1 cellular context compared by ENCODE assay signal in genomic region chr14:94560782-94561655, GRCh38.
TF ChIP-seq lines count a peak whose summit lies in the region.

Gene SERPINA4, plus strand, starts transcription at chr14:94561442. Its CDS starts 2,041 bp downstream, at chr14:94563483.

TF ChIP-seq in HepG2, 621 proteins besides CTCF, POLR2A, EP300 and RAD21 (continued from another document and continues in another):
- TF ChIP-seq, protein P1, sequence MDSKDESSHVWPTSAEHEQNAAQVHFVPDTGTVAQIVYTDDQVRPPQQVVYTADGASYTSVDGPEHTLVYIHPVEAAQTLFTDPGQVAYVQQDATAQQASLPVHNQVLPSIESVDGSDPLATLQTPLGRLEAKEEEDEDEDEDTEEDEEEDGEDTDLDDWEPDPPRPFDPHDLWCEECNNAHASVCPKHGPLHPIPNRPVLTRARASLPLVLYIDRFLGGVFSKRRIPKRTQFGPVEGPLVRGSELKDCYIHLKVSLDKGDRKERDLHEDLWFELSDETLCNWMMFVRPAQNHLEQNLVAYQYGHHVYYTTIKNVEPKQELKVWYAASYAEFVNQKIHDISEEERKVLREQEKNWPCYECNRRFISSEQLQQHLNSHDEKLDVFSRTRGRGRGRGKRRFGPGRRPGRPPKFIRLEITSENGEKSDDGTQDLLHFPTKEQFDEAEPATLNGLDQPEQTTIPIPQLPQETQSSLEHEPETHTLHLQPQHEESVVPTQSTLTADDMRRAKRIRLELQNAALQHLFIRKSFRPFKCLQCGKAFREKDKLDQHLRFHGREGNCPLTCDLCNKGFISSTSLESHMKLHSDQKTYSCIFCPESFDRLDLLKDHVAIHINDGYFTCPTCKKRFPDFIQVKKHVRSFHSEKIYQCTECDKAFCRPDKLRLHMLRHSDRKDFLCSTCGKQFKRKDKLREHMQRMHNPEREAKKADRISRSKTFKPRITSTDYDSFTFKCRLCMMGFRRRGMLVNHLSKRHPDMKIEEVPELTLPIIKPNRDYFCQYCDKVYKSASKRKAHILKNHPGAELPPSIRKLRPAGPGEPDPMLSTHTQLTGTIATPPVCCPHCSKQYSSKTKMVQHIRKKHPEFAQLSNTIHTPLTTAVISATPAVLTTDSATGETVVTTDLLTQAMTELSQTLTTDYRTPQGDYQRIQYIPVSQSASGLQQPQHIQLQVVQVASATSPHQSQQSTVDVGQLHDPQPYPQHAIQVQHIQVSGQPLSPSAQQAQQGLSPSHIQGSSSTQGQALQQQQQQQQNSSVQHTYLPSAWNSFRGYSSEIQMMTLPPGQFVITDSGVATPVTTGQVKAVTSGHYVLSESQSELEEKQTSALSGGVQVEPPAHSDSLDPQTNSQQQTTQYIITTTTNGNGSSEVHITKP (CRISPR knock-in tag; IDR thresholded peaks at IDR 0.05; ENCODE audit: low read depth) = no peak
- TF ChIP-seq MXI1 (IDR thresholded peaks at IDR 0.05; ENCODE audit: borderline replicate concordance, low read depth, low read length) = no peak
- TF ChIP-seq, protein P2, sequence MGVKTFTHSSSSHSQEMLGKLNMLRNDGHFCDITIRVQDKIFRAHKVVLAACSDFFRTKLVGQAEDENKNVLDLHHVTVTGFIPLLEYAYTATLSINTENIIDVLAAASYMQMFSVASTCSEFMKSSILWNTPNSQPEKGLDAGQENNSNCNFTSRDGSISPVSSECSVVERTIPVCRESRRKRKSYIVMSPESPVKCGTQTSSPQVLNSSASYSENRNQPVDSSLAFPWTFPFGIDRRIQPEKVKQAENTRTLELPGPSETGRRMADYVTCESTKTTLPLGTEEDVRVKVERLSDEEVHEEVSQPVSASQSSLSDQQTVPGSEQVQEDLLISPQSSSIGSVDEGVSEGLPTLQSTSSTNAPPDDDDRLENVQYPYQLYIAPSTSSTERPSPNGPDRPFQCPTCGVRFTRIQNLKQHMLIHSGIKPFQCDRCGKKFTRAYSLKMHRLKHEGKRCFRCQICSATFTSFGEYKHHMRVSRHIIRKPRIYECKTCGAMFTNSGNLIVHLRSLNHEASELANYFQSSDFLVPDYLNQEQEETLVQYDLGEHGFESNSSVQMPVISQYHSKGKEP (CRISPR knock-in tag; IDR thresholded peaks at IDR 0.05) = no peak
- TF ChIP-seq ZFX (CRISPR knock-in tag; IDR thresholded peaks at IDR 0.05; ENCODE audit: low read depth) = peak; percentile 56
- no peak for TF ChIP-seq ZNF75D (CRISPR knock-in tag; IDR thresholded peaks at IDR 0.05; ENCODE audit: borderline replicate concordance)
- no peak for TF ChIP-seq ZSCAN22 (CRISPR knock-in tag; IDR thresholded peaks at IDR 0.05)
- no peak for TF ChIP-seq HMGA1 (CRISPR knock-in tag; conservative IDR thresholded peaks at IDR 0.05)
- no peak for TF ChIP-seq FOXA1 (IDR thresholded peaks at IDR 0.05)
- no peak for TF ChIP-seq FOXA1 (CRISPR knock-in tag; IDR thresholded peaks at IDR 0.05)
- no peak for TF ChIP-seq SP2 (CRISPR knock-in tag; IDR thresholded peaks at IDR 0.05)
- TF ChIP-seq, protein P3, sequence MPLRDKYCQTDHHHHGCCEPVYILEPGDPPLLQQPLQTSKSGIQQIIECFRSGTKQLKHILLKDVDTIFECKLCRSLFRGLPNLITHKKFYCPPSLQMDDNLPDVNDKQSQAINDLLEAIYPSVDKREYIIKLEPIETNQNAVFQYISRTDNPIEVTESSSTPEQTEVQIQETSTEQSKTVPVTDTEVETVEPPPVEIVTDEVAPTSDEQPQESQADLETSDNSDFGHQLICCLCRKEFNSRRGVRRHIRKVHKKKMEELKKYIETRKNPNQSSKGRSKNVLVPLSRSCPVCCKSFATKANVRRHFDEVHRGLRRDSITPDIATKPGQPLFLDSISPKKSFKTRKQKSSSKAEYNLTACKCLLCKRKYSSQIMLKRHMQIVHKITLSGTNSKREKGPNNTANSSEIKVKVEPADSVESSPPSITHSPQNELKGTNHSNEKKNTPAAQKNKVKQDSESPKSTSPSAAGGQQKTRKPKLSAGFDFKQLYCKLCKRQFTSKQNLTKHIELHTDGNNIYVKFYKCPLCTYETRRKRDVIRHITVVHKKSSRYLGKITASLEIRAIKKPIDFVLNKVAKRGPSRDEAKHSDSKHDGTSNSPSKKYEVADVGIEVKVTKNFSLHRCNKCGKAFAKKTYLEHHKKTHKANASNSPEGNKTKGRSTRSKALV (CRISPR knock-in tag; IDR thresholded peaks at IDR 0.05) = no peak
- no peak for TF ChIP-seq MAF1 (CRISPR knock-in tag; IDR thresholded peaks at IDR 0.05; ENCODE audit: borderline replicate concordance)
- peak; percentile 70; the same call in 1 of the 2 replicates for TF ChIP-seq DRAP1 (CRISPR knock-in tag; IDR thresholded peaks at IDR 0.05)
- TF ChIP-seq MYC (CRISPR knock-in tag; IDR thresholded peaks at IDR 0.05; ENCODE audit: borderline replicate concordance) = 0 out of 2 replicates have a peak, but pooled peaks have one; percentile 13
- no peak for TF ChIP-seq SAFB2 (CRISPR knock-in tag; IDR thresholded peaks at IDR 0.05; ENCODE audit: borderline replicate concordance, low read depth)
- no peak for TF ChIP-seq ZNF781 (CRISPR knock-in tag; IDR thresholded peaks at IDR 0.05; ENCODE audit: borderline replicate concordance, not compliant biosample characterization)
- TF ChIP-seq, protein P4, sequence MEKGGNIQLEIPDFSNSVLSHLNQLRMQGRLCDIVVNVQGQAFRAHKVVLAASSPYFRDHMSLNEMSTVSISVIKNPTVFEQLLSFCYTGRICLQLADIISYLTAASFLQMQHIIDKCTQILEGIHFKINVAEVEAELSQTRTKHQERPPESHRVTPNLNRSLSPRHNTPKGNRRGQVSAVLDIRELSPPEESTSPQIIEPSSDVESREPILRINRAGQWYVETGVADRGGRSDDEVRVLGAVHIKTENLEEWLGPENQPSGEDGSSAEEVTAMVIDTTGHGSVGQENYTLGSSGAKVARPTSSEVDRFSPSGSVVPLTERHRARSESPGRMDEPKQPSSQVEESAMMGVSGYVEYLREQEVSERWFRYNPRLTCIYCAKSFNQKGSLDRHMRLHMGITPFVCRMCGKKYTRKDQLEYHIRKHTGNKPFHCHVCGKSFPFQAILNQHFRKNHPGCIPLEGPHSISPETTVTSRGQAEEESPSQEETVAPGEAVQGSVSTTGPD (CRISPR knock-in tag; IDR thresholded peaks at IDR 0.05) = no peak
- TF ChIP-seq, protein P5, sequence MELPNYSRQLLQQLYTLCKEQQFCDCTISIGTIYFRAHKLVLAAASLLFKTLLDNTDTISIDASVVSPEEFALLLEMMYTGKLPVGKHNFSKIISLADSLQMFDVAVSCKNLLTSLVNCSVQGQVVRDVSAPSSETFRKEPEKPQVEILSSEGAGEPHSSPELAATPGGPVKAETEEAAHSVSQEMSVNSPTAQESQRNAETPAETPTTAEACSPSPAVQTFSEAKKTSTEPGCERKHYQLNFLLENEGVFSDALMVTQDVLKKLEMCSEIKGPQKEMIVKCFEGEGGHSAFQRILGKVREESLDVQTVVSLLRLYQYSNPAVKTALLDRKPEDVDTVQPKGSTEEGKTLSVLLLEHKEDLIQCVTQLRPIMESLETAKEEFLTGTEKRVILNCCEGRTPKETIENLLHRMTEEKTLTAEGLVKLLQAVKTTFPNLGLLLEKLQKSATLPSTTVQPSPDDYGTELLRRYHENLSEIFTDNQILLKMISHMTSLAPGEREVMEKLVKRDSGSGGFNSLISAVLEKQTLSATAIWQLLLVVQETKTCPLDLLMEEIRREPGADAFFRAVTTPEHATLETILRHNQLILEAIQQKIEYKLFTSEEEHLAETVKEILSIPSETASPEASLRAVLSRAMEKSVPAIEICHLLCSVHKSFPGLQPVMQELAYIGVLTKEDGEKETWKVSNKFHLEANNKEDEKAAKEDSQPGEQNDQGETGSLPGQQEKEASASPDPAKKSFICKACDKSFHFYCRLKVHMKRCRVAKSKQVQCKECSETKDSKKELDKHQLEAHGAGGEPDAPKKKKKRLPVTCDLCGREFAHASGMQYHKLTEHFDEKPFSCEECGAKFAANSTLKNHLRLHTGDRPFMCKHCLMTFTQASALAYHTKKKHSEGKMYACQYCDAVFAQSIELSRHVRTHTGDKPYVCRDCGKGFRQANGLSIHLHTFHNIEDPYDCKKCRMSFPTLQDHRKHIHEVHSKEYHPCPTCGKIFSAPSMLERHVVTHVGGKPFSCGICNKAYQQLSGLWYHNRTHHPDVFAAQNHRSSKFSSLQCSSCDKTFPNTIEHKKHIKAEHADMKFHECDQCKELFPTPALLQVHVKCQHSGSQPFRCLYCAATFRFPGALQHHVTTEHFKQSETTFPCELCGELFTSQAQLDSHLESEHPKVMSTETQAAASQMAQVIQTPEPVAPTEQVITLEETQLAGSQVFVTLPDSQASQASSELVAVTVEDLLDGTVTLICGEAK (IDR thresholded peaks at IDR 0.05) = no peak
- TF ChIP-seq, protein P5 (CRISPR knock-in tag; IDR thresholded peaks at IDR 0.05) = no peak
- no peak for TF ChIP-seq ETS1 (CRISPR knock-in tag; IDR thresholded peaks at IDR 0.05)
- no peak for TF ChIP-seq SIN3B (IDR thresholded peaks at IDR 0.05; ENCODE audit: low read length)
- no peak for TF ChIP-seq TBX2 (CRISPR knock-in tag; IDR thresholded peaks at IDR 0.05; ENCODE audit: borderline replicate concordance)
- TF ChIP-seq SMYD3 (CRISPR knock-in tag; IDR thresholded peaks at IDR 0.05) = no peak
- no peak for TF ChIP-seq EHMT2 (IDR thresholded peaks at IDR 0.05; ENCODE audit: borderline replicate concordance, low read depth, low read length)
